ENCODE assay signal across 8 cellular contexts in the genomic region with DNA sequence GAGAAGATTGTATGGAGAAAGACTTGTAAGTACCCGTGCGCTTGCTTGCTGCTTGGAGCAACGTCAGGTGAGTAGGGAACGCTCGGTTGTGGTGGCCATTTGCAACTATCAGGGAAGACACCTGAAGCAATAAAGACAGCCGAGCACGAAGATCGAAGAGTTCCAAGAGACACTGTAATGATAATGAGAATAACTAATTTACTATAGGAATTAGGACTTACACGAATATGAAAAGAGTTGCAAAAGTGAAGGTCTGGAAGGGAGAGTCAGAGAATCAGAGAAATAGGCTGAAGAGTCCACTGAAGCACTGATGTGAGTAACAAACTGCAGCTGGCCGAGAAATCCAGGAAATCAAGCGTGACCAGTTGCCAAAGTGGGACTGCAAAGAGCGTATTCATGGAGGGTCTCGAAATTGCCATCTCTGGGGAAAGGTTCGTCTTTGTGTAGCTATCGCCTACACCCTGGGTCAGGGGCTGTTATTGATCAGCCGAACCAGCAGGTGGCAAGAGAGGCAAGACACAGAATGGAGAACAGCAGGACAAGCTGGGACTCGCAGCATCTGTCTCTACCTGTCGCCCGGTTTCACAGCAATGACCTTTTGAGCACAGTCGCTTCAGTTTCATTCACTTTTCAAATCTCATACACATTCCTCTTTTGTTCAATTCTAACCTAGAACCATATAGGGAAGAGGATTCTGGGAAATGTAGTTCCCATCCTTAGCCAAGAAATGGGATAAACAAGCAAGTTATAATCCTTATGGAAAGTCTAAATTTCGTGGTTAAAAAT. TPM values are rescaled to one million over a fixed set of nuclear protein-coding genes. Genes with fewer than 3 reads are reported as not detected.
DNase-seq lines count a peak whose midpoint lies in the region; ATAC-seq and TF ChIP-seq lines count a peak whose summit lies in the region.

No MANE protein-coding gene starts in this region.

- H3K27ac Mint-ChIP-seq in activated CD4-positive, alpha-beta T cell treated with anti-CD3 and anti-CD28 coated beads for 36 hours = peak overlapping the region; percentile 2

- peak overlapping the region; percentile 73 for H3K4me3 Mint-ChIP-seq in activated CD4-positive, alpha-beta T cell treated with anti-CD3 and anti-CD28 coated beads for 36 hours

- H3K4me3 ChIP-seq in left lung = peak overlapping the region; percentile 31 to 38

- no peaks in the 10 kb centered on the region for H3K9me3 Mint-ChIP-seq in activated CD4-positive, alpha-beta T cell treated with anti-CD3 and anti-CD28 coated beads for 36 hours (ENCODE audit: low read depth)

- DNase-seq in AML-193 (lab: John Stamatoyannopoulos, UW) (peak; percentile 83 to 84), NCI-H345 treated with DMSO at 0.1 percent for 48 hours (lab: John Stamatoyannopoulos, UW; ENCODE audit: unreplicated experiment) (peak; percentile 86), dedifferentiated amniotic fluid mesenchymal stem cell (ENCODE audit: extremely low spot score) (peak; percentile 57), left lung (peak in 1 of 2 donors; percentile 74)
- peak; percentile 84 for DNase-seq in activated CD4-positive, alpha-beta T cell treated with anti-CD3 and anti-CD28 coated beads for 36 hours
- DNase-seq in stimulated activated CD4-positive, alpha-beta T cell treated with anti-CD3 and anti-CD28 coated beads, Interleukin-4, amount 100 ng/mL, for 1 hour = peak; percentile 66

- intact Hi-C loops in activated CD4-positive, alpha-beta T cell treated with anti-CD3 and anti-CD28 coated beads for 36 hours (cut with DNase I, micrococcal nuclease) = loop anchor here (1.0 to 5.0 kb wide), 6 partner anchors 24 to 246 kb away; no protein-coding TSS in a partner anchor
- intact Hi-C loops in left lung (cut with DNase I) = loop anchor here in 1 of 2 donors (10.0 kb wide), 1 partner anchor 166 kb away; no protein-coding TSS in a partner anchor

- no peaks in the 10 kb centered on the region for H3K27me3 ChIP-seq in left lung

- ATAC-seq in GM19043 (IDR thresholded peaks at IDR 0.05; ENCODE audit: low read depth, unreplicated experiment) (peak; percentile 100), HG03354 (IDR thresholded peaks at IDR 0.05; ENCODE audit: poor library complexity, severe bottlenecking, unreplicated experiment) (peak; percentile 100), left lung (peak; percentile 99)
- ATAC-seq in activated CD4-positive, alpha-beta T cell treated with anti-CD3 and anti-CD28 coated beads for 36 hours = peak; percentile 100

- no peaks in the 10 kb centered on the region for H3K36me3 ChIP-seq in left lung

- H3K4me1 Mint-ChIP-seq in activated CD4-positive, alpha-beta T cell treated with anti-CD3 and anti-CD28 coated beads for 36 hours = peaks cover 16% of the 10 kb centered on the region

- peaks cover 0 to 15% of the 10 kb centered on the region in 2 donors for H3K4me1 ChIP-seq in left lung

- peaks cover 6% of the 10 kb centered on the region for H3K27me3 Mint-ChIP-seq in activated CD4-positive, alpha-beta T cell treated with anti-CD3 and anti-CD28 coated beads for 36 hours

- peak; percentile 76 to 79 for TF ChIP-seq CTCF in left lung (IDR thresholded peaks at IDR 0.05)

- CTCF ChIA-PET in activated CD4-positive, alpha-beta T cell treated with anti-CD3 and anti-CD28 coated beads for 36 hours (lab: Charles Lee) = interaction anchor here (0.6 to 6.1 kb wide), 33 partner anchors 9 to 735 kb away, joined by 3 to 127 read pairs (median 4); a partner anchor contains a TSS

- no peaks in the 10 kb centered on the region for H3K36me3 Mint-ChIP-seq in activated CD4-positive, alpha-beta T cell treated with anti-CD3 and anti-CD28 coated beads for 36 hours (ENCODE audit: low read depth)

- no peak overlapping the region for H3K27ac ChIP-seq in left lung

- POLR2A ChIA-PET in activated CD4-positive, alpha-beta T cell treated with anti-CD3 and anti-CD28 coated beads for 36 hours (lab: Charles Lee) = interaction anchor here (0.8 kb wide), 1 partner anchor 102 kb away, joined by 3 read pairs; no protein-coding TSS in a partner anchor

- H3K9me3 ChIP-seq in left lung = no peaks in the 10 kb centered on the region

RNA-seq across cellular contexts. Expression of a gene that starts 26.2 kb away (rescaled TPM):
- 10 to 100 TPM; 42.6 to 51.9 TPM for total RNA-seq in activated CD4-positive, alpha-beta T cell treated with anti-CD3 and anti-CD28 coated beads for 36 hours
- 100 to 1,000 TPM in 1 of 2 donors, 10 to 100 TPM in 1; 85.6 to 119 TPM for total RNA-seq in left lung

RNA-seq across cellular contexts. Expression of a gene that starts 37.2 kb away (rescaled TPM):
- total RNA-seq in activated CD4-positive, alpha-beta T cell treated with anti-CD3 and anti-CD28 coated beads for 36 hours = 10 to 100 TPM; 50.5 to 56.5 TPM
- total RNA-seq in left lung = 10 to 100 TPM; 44.5 to 46.0 TPM
